ENCODE assay signal across 8 cellular contexts in genomic region chr11:65417702-65418430, GRCh38. TPM values are rescaled to one million over a fixed set of nuclear protein-coding genes. Genes with fewer than 3 reads are reported as not detected.
DNase-seq lines count a peak whose midpoint lies in the region; ATAC-seq and TF ChIP-seq lines count a peak whose summit lies in the region.

No MANE protein-coding gene starts in this region.

- H3K36me3 ChIP-seq in esophagus (ENCODE audit: control insufficient read depth in 2 of 2, insufficient read depth in 2 of 2, low read length in 1 of 2): peaks cover 0 to 8% of the 10 kb centered on the region in 2 donors

- no peaks in the 10 kb centered on the region for H3K9me3 ChIP-seq in esophagus (ENCODE audit: control insufficient read depth in 2 of 2, insufficient read depth in 1 of 2, low read depth in 1 of 2, low read length in 1 of 2)

- peaks cover 8 to 26% of the 10 kb centered on the region in 2 donors for H3K4me1 ChIP-seq in esophagus (ENCODE audit: control insufficient read depth in 2 of 2, insufficient read depth in 2 of 2, low read length in 1 of 2)

- peaks cover 54 to 59% of the 10 kb centered on the region in 2 donors for H3K4me1 Mint-ChIP-seq in natural killer cell treated with Interleukin-12 subunit alpha and Interleukin-12 subunit beta and Interleukin-15 and Interleukin-18, amount 100 ng/mL, for 72 hours (ENCODE audit: low read depth in 2 of 2)

- DNase-seq in HFF-Myc (ENCODE audit: extremely low read depth, low read depth) (no peak), 8988T (no peak)
- DNase-seq in activated CD4-positive, alpha-beta T cell treated with anti-CD3 and anti-CD28 coated beads, Interleukin-2, amount 50 U/mL, for 1 hour: peak; percentile 31
- peak; percentile 80 for DNase-seq in natural killer cell treated with Interleukin-12 subunit alpha and Interleukin-12 subunit beta and Interleukin-15 and Interleukin-18, amount 100 ng/mL, for 72 hours (ENCODE audit: low spot score)

- H3K9me3 Mint-ChIP-seq in natural killer cell treated with Interleukin-12 subunit alpha and Interleukin-12 subunit beta and Interleukin-15 and Interleukin-18, amount 100 ng/mL, for 72 hours: no peaks in the 10 kb centered on the region

- H3K4me3 Mint-ChIP-seq in natural killer cell treated with Interleukin-12 subunit alpha and Interleukin-12 subunit beta and Interleukin-15 and Interleukin-18, amount 100 ng/mL, for 72 hours: peak overlapping the region; percentile 98

- no peaks in the 10 kb centered on the region for H3K27me3 Mint-ChIP-seq in natural killer cell treated with Interleukin-12 subunit alpha and Interleukin-12 subunit beta and Interleukin-15 and Interleukin-18, amount 100 ng/mL, for 72 hours

- WGBS in esophagus, 2 donors: 23 to 24% methylated on average over 19 of the region's 19 CpGs

- H3K4me3 ChIP-seq in HFF-Myc (replicated peaks; ENCODE audit: low read depth, low read length) (peak overlapping the region; percentile 74; the same call in 1 of the 2 replicates), esophagus (ENCODE audit: low read depth in 1 of 2, low read length in 2 of 2) (peak overlapping the region; percentile 34 to 100)

- H3K27me3 ChIP-seq in esophagus (ENCODE audit: control insufficient read depth in 1 of 2, insufficient read depth in 2 of 2, low read length in 2 of 2): no peaks in the 10 kb centered on the region

- no peak for TF ChIP-seq CTCF in HFF-Myc (IDR thresholded peaks at IDR 0.05; ENCODE audit: low read depth, low read length, missing control alignments)

- H3K27ac ChIP-seq in esophagus (ENCODE audit: low read depth in 2 of 2, low read length in 1 of 2): peak overlapping the region; percentile 99

- peak in 1 of 2 donors; percentile 1 for ATAC-seq in natural killer cell treated with Interleukin-12 subunit alpha and Interleukin-12 subunit beta and Interleukin-15 and Interleukin-18, amount 100 ng/mL, for 72 hours
- ATAC-seq in GM21390 (IDR thresholded peaks at IDR 0.05; ENCODE audit: unreplicated experiment): no peak
- ATAC-seq in HG02763 (IDR thresholded peaks at IDR 0.05; ENCODE audit: unreplicated experiment): no peak
- no peak for ATAC-seq in HG03442 (IDR thresholded peaks at IDR 0.05; ENCODE audit: unreplicated experiment)

- peaks cover 5% of the 10 kb centered on the region for H3K36me3 Mint-ChIP-seq in natural killer cell treated with Interleukin-12 subunit alpha and Interleukin-12 subunit beta and Interleukin-15 and Interleukin-18, amount 100 ng/mL, for 72 hours

- H3K27ac Mint-ChIP-seq in natural killer cell treated with Interleukin-12 subunit alpha and Interleukin-12 subunit beta and Interleukin-15 and Interleukin-18, amount 100 ng/mL, for 72 hours: peak overlapping the region; percentile 99 to 100

RNA-seq across cellular contexts. Expression of gene NEAT1, which starts 4.7 kb away (rescaled TPM):
- polyA plus RNA-seq in esophagus: 1,000 to 10,000 TPM in 1 of 2 donors, 100 to 1,000 TPM in 1; 536 to 1,203 TPM
- 100 to 1,000 TPM; 432 to 571 TPM for total RNA-seq in natural killer cell treated with Interleukin-12 subunit alpha and Interleukin-12 subunit beta and Interleukin-15 and Interleukin-18, amount 100 ng/mL, for 72 hours

RNA-seq across cellular contexts. Expression of gene FRMD8, which starts 31.4 kb away (rescaled TPM):
- polyA plus RNA-seq in esophagus: 10 to 100 TPM; 25.2 to 27.8 TPM
- total RNA-seq in natural killer cell treated with Interleukin-12 subunit alpha and Interleukin-12 subunit beta and Interleukin-15 and Interleukin-18, amount 100 ng/mL, for 72 hours: 10 to 100 TPM; 50.5 to 68.4 TPM

RNA-seq across cellular contexts. Expression of gene SLC25A45, which starts 35.4 kb away (rescaled TPM):
- 1 to 10 TPM; 2.4 to 6.0 TPM for polyA plus RNA-seq in esophagus
- 10 to 100 TPM; 10.8 to 12.6 TPM for total RNA-seq in natural killer cell treated with Interleukin-12 subunit alpha and Interleukin-12 subunit beta and Interleukin-15 and Interleukin-18, amount 100 ng/mL, for 72 hours

Comparison
In these comparisons a context has a peak if more than half of its experiments do, and no peak if none do; other contexts are left out.
1. DNase-seq: peak in activated CD4-positive, alpha-beta T cell treated with anti-CD3 and anti-CD28 coated beads, Interleukin-2, amount 50 U/mL, for 1 hour (single experiment) and natural killer cell treated with Interleukin-12 subunit alpha and Interleukin-12 subunit beta and Interleukin-15 and Interleukin-18, amount 100 ng/mL, for 72 hours (single experiment); none in HFF-Myc (single experiment) and 8988T (single experiment).